Comparison of ENCODE assay signal across 8 cellular contexts in genomic region chr14:77141592-77142288, GRCh38. TPM values are rescaled to one million over a fixed set of nuclear protein-coding genes. Genes with fewer than 3 reads are reported as not detected.
A peak's percentile ranks its signal among the peaks of the same experiment; 100 is the strongest.
DNase-seq lines count a peak whose midpoint lies in the region; ATAC-seq and TF ChIP-seq lines count a peak whose summit lies in the region.

Gene ZDHHC22, minus strand, starts transcription at chr14:77141791. Its CDS starts 2,053 bp downstream, at chr14:77139738.

- no peaks in the 10 kb centered on the region for H3K9me3 ChIP-seq in HAP-1
- H3K9me3 ChIP-seq in Peyer's patch = no peaks in the 10 kb centered on the region
- H3K9me3 ChIP-seq in left ventricle myocardium inferior (replicated peaks) = no peaks in the 10 kb centered on the region
- H3K9me3 ChIP-seq in skeletal muscle satellite cell (replicated peaks; ENCODE audit: low read length) = no peaks in the 10 kb centered on the region
- H3K9me3 ChIP-seq in adrenal gland (replicated peaks in 1 of 3) = no peaks in the 10 kb centered on the region
- H3K9me3 ChIP-seq in transverse colon = no peaks in the 10 kb centered on the region

- peak within 1 kb of the TSS; percentile 28 for H3K4me3 ChIP-seq in HAP-1
- H3K4me3 ChIP-seq in Peyer's patch = peak within 1 kb of the TSS; percentile 5 to 41 (median 29)
- H3K4me3 ChIP-seq in left ventricle myocardium inferior = peak within 1 kb of the TSS; percentile 60
- peak within 1 kb of the TSS; percentile 60 for H3K4me3 ChIP-seq in skeletal muscle satellite cell (ENCODE audit: low read length)
- peak within 1 kb of the TSS in 1 of 4 donors; percentile 23 for H3K4me3 ChIP-seq in adrenal gland
- H3K4me3 ChIP-seq in transverse colon = peak within 1 kb of the TSS in 2 of 4 donors; percentile 22 to 40

- DNase-seq in HAP-1 (ENCODE audit: low spot score in 2 of 2) (no peak), Peyer's patch (no peak), left ventricle myocardium inferior (no peak), adrenal gland (no peak), transverse colon (no peak)
- no peak for DNase-seq in activated CD4-positive, CD25-positive, alpha-beta regulatory T cell (lab: John Stamatoyannopoulos, UW)

- in situ Hi-C loops in HAP-1 (cut with MboI; ENCODE audit: low sequenced_read_pairs) (loop anchor here (10.0 kb wide), 1 partner anchor 173 kb away; no protein-coding TSS in a partner anchor), transverse colon (cut with MboI; ENCODE audit: low pct_ligation_motif_present in 1 of 4, low pct_unique_long_range_greater_than_20kb in 1 of 4, low sequenced_read_pairs in 3 of 4) (loop anchor here in 2 of 4 donors (10.0 to 25.0 kb wide), 2 partner anchors 171 to 173 kb away; partner anchors contain the start of genes GSTZ1 (in 1 of the 2) and POMT2 (in 1 of the 2))

- peak within 1 kb of the TSS; percentile 89 for H3K4me2 ChIP-seq in skeletal muscle satellite cell (ENCODE audit: low read length)

- H3K9ac ChIP-seq in skeletal muscle satellite cell (ENCODE audit: low read depth, low read length) = no peak within 1 kb of the TSS

- no peak for TF ChIP-seq EP300 in transverse colon (IDR thresholded peaks at IDR 0.05; ENCODE audit: low read depth)

- no peak for TF ChIP-seq POLR2A in Peyer's patch (IDR thresholded peaks at IDR 0.05)
- TF ChIP-seq POLR2A in adrenal gland (IDR thresholded peaks at IDR 0.05) = no peak
- TF ChIP-seq POLR2A in transverse colon (IDR thresholded peaks at IDR 0.05) = no peak

- 3 to 8% (median 5%) methylated on average over 11 to 36 of the region's 36 CpGs for WGBS in adrenal gland, 4 donors
- WGBS in transverse colon (ENCODE audit: low coverage in 1 of 2), 2 donors = 0 to 5% methylated on average over 5 to 16 of the region's 36 CpGs

- intact Hi-C loops in left ventricle myocardium inferior (cut with micrococcal nuclease) (no loop called here), adrenal gland (cut with DNase I) (no loop called here), transverse colon (cut with DNase I; ENCODE audit: low total_unique reads) (no loop called here)

- TF ChIP-seq CTCF in Peyer's patch (IDR thresholded peaks at IDR 0.05) (no peak), left ventricle myocardium inferior (IDR thresholded peaks at IDR 0.05; ENCODE audit: borderline replicate concordance) (no peak), adrenal gland (IDR thresholded peaks at IDR 0.05) (no peak), transverse colon (IDR thresholded peaks at IDR 0.05) (no peak)

- H3K4me1 ChIP-seq in HAP-1 (peaks cover 15% of the 10 kb centered on the region), Peyer's patch (peaks cover 0 to 31% (median 14%) of the 10 kb centered on the region in 4 donors), left ventricle myocardium inferior (peaks cover 29% of the 10 kb centered on the region), skeletal muscle satellite cell (ENCODE audit: control insufficient read depth, insufficient read depth, low read length) (peaks cover 7% of the 10 kb centered on the region), adrenal gland (replicated peaks in 1 of 2) (peaks cover 8 to 16% of the 10 kb centered on the region in 2 donors), transverse colon (peaks cover 0 to 26% (median 20%) of the 10 kb centered on the region in 4 donors)

- ATAC-seq in GM18873 (IDR thresholded peaks at IDR 0.05; ENCODE audit: low FRiP score, unreplicated experiment) = no peak

- no peak within 1 kb of the TSS for H3K27ac ChIP-seq in Peyer's patch
- H3K27ac ChIP-seq in left ventricle myocardium inferior (replicated peaks) = no peak within 1 kb of the TSS
- no peak within 1 kb of the TSS for H3K27ac ChIP-seq in adrenal gland
- no peak within 1 kb of the TSS for H3K27ac ChIP-seq in transverse colon

- H3K27me3 ChIP-seq in HAP-1 (ENCODE audit: low read depth) = peaks cover 50% of the 10 kb centered on the region
- H3K27me3 ChIP-seq in Peyer's patch = peaks cover 0 to 32% of the 10 kb centered on the region in 2 donors
- peaks cover 100% of the 10 kb centered on the region for H3K27me3 ChIP-seq in left ventricle myocardium inferior (ENCODE audit: low read depth)
- peaks cover 91% of the 10 kb centered on the region for H3K27me3 ChIP-seq in skeletal muscle satellite cell (ENCODE audit: control insufficient read depth, insufficient read depth, low read length)
- peaks cover 63% of the 10 kb centered on the region for H3K27me3 ChIP-seq in adrenal gland
- peaks cover 99% of the 10 kb centered on the region for H3K27me3 ChIP-seq in transverse colon

- H3K36me3 ChIP-seq in HAP-1 (replicated peaks) (no peaks in the 10 kb centered on the region), Peyer's patch (no peaks in the 10 kb centered on the region), left ventricle myocardium inferior (no peaks in the 10 kb centered on the region), skeletal muscle satellite cell (ENCODE audit: insufficient read depth, low read length) (no peaks in the 10 kb centered on the region), adrenal gland (replicated peaks in 1 of 2) (no peaks in the 10 kb centered on the region), transverse colon (no peaks in the 10 kb centered on the region)

RNA-seq across cellular contexts. Expression of gene ZDHHC22, which starts in this region (rescaled TPM):
- total RNA-seq in Peyer's patch (under 1 TPM in 1 of 4 donors, not detected in 3; 0.57 TPM), left ventricle myocardium inferior (not detected), adrenal gland (1 to 10 TPM in 1 of 8 donors, under 1 TPM in 2, not detected in 5; 0.23 to 1.2 (median 0.28) TPM), transverse colon (under 1 TPM in 1 of 4 donors, not detected in 3; 0.14 TPM)
- not detected in 2 replicates for total RNA-seq in skeletal muscle satellite cell (2012; rRNA removed)
- under 1 TPM in 1 of 3 donors, not detected in 2; 0.24 TPM for polyA plus RNA-seq in adrenal gland
